ENCODE assay signal across 14 cellular contexts in the genomic region with DNA sequence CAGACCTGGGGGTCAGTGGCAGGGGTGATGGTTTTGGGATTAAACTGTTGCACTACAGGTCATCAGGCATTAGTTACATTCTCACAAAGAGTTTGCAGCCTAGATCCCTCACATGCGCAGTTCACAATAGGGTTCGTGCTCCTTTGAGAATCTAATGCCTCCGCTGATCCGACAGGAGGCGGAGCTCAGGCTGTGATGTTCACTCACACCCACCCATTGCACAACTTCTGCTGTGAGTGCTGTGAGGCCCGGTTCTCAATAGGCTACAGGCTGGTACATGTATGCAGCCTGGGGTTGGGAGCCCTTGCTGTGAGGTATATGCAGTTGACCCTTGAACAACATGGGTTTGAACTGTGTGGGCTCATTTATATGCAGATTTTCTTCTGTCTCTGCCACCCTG.
"Had no signal": no experiment of that assay in that cellular context is flagged by ENCODE, and none has a peak within 500 bp of the region (broad histone marks: within the 10 kb centered on the region; RNA-seq: fewer than 3 reads in every experiment).

No MANE protein-coding gene starts in this region.

- H3K4me3 ChIP-seq: left lung, ovary, skin epidermis, uterus had no signal

- ATAC-seq: activated naive CD8-positive, alpha-beta T cell treated with anti-CD3 and anti-CD28 coated beads, Interleukin-2, amount 50 U/mL, for 24 hours; effector memory CD8-positive, alpha-beta T cell; left lung had no signal

- H3K27ac Mint-ChIP-seq: activated naive CD8-positive, alpha-beta T cell treated with anti-CD3 and anti-CD28 coated beads, Interleukin-2, amount 50 U/mL, for 24 hours; activated T-helper 1 cell treated with anti-CD3 and anti-CD28 coated beads, Interleukin-12 subunit alpha, Interleukin-12 subunit beta, Interleukin-2, Interleukin-4 antibody, amounts not matched to agents 30 ng/mL and 10 ng/mL and 1 ng/mL, durations not matched to agents 14 hours and 24 hours and 36 hours; effector memory CD8-positive, alpha-beta T cell had no signal

- DNase-seq: activated CD4-positive, alpha-beta T cell treated with anti-CD3 and anti-CD28 coated beads for 48 hours; activated naive CD4-positive, alpha-beta T cell treated with Interleukin-2 at 50 U/mL for 16 hours; activated naive CD8-positive, alpha-beta T cell treated with anti-CD3 and anti-CD28 coated beads, Interleukin-2, amount 50 U/mL, for 24 hours; cortex of kidney; effector memory CD8-positive, alpha-beta T cell; erythroblast; glutamatergic neuron; left lung; ovary; T-helper 9 cell; uterus; WERI-Rb-1 had no signal

- H3K4me3 Mint-ChIP-seq: activated naive CD8-positive, alpha-beta T cell treated with anti-CD3 and anti-CD28 coated beads, Interleukin-2, amount 50 U/mL, for 24 hours; activated T-helper 1 cell treated with anti-CD3 and anti-CD28 coated beads, Interleukin-12 subunit alpha, Interleukin-12 subunit beta, Interleukin-2, Interleukin-4 antibody, amounts not matched to agents 30 ng/mL and 10 ng/mL and 1 ng/mL, durations not matched to agents 14 hours and 24 hours and 36 hours; effector memory CD8-positive, alpha-beta T cell had no signal

- H3K4me1 Mint-ChIP-seq: activated naive CD8-positive, alpha-beta T cell treated with anti-CD3 and anti-CD28 coated beads, Interleukin-2, amount 50 U/mL, for 24 hours had no signal

- H3K27me3 ChIP-seq: left lung, ovary, uterus had no signal

- H3K27me3 Mint-ChIP-seq: activated naive CD8-positive, alpha-beta T cell treated with anti-CD3 and anti-CD28 coated beads, Interleukin-2, amount 50 U/mL, for 24 hours; effector memory CD8-positive, alpha-beta T cell had no signal

- H3K36me3 ChIP-seq: left lung, ovary, uterus, WERI-Rb-1 had no signal

- H3K4me1 ChIP-seq: left lung, uterus had no signal

- H3K9me3 ChIP-seq: left lung, ovary, uterus had no signal

- H3K9me3 Mint-ChIP-seq: activated naive CD8-positive, alpha-beta T cell treated with anti-CD3 and anti-CD28 coated beads, Interleukin-2, amount 50 U/mL, for 24 hours; activated T-helper 1 cell treated with anti-CD3 and anti-CD28 coated beads, Interleukin-12 subunit alpha, Interleukin-12 subunit beta, Interleukin-2, Interleukin-4 antibody, amounts not matched to agents 30 ng/mL and 10 ng/mL and 1 ng/mL, durations not matched to agents 14 hours and 24 hours and 36 hours had no signal

- H3K27ac ChIP-seq: left lung, ovary, uterus, WERI-Rb-1 had no signal
